1 cellular context compared by ENCODE assay signal in the genomic region with DNA sequence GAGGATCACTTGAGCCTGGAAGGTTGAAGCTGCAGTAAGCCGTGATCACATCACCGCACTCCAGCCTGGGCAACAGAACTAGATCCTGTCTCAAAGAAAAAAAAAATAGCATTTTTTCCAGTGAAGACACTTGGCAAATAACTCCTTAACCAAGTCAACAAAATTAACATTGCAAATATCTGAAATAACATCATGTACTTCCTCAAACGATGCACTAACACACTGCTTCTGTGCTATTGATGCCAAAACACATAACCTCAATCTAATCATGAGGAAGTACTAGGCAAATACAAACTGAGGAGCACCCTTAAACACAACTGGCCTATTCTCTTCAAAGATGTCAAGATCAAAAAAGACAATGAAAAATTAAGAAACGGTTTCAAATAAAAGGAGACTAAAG.
TF ChIP-seq lines count a peak whose summit lies in the region.

No MANE protein-coding gene starts in this region.

TF ChIP-seq in HepG2, 621 proteins besides CTCF, POLR2A, EP300 and RAD21:
- TF ChIP-seq, protein P1, sequence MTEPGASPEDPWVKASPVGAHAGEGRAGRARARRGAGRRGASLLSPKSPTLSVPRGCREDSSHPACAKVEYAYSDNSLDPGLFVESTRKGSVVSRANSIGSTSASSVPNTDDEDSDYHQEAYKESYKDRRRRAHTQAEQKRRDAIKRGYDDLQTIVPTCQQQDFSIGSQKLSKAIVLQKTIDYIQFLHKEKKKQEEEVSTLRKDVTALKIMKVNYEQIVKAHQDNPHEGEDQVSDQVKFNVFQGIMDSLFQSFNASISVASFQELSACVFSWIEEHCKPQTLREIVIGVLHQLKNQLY (CRISPR knock-in tag; IDR thresholded peaks at IDR 0.05): no peak
- TF ChIP-seq RFX3 (CRISPR knock-in tag; IDR thresholded peaks at IDR 0.05) (no peak), ZNF260 (CRISPR knock-in tag; IDR thresholded peaks at IDR 0.05; ENCODE audit: borderline replicate concordance, low read depth) (no peak), ZEB1 (IDR thresholded peaks at IDR 0.05; ENCODE audit: insufficient replicate concordance, low read depth) (no peak), ZNF724P (CRISPR knock-in tag; IDR thresholded peaks at IDR 0.05; ENCODE audit: borderline replicate concordance) (no peak), ZNF577 (CRISPR knock-in tag; IDR thresholded peaks at IDR 0.05; ENCODE audit: borderline replicate concordance, low read depth) (no peak), DPF2 (CRISPR knock-in tag; IDR thresholded peaks at IDR 0.05; ENCODE audit: borderline replicate concordance, low read depth) (no peak), SAP130 (CRISPR knock-in tag; IDR thresholded peaks at IDR 0.05; ENCODE audit: low read depth) (no peak), PCBP1 (IDR thresholded peaks at IDR 0.05; ENCODE audit: borderline replicate concordance, low read depth, low read length) (no peak), KLF15 (CRISPR knock-in tag; IDR thresholded peaks at IDR 0.05; ENCODE audit: borderline replicate concordance) (no peak)
- TF ChIP-seq, protein P2, sequence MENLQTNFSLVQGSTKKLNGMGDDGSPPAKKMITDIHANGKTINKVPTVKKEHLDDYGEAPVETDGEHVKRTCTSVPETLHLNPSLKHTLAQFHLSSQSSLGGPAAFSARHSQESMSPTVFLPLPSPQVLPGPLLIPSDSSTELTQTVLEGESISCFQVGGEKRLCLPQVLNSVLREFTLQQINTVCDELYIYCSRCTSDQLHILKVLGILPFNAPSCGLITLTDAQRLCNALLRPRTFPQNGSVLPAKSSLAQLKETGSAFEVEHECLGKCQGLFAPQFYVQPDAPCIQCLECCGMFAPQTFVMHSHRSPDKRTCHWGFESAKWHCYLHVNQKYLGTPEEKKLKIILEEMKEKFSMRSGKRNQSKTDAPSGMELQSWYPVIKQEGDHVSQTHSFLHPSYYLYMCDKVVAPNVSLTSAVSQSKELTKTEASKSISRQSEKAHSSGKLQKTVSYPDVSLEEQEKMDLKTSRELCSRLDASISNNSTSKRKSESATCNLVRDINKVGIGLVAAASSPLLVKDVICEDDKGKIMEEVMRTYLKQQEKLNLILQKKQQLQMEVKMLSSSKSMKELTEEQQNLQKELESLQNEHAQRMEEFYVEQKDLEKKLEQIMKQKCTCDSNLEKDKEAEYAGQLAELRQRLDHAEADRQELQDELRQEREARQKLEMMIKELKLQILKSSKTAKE (CRISPR knock-in tag; IDR thresholded peaks at IDR 0.05; ENCODE audit: borderline replicate concordance): no peak
TF ChIP-seq in HepG2: peak in this region for 0.
